ENCODE assay signal across 8 cellular contexts in the genomic region with DNA sequence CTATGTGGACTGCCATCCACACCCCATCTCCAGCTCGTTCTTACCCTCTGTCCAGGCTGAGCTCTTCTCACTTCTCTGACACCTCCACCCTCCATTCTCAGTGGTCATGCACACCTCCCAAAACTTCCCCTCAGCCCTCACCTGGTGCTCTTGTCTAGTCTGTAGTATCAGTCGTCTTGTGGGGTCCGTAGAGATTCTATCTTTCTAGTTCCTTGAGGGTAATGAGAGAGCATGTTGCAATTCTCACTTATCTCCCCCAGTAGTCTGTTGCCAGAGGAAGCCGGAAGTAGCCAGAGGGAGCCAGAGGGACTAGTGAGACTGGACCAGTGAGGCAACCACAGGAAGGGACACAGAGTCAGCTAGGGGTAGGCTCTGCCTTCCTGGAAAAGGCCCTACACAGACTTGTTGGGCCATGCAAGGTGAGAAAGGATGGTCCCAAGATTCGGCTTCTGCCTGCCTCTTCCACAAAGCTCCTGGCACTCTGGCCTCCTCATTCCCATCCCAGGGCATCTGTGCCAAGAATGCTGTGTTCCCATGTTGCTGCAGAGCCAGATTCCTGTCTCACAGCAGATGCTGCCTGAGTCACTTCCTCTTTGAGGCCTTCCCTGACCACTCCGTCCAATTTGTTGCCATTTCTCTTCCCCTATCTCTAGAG. TPM values are rescaled to one million over a fixed set of nuclear protein-coding genes. Genes with fewer than 3 reads are reported as not detected.
DNase-seq lines count a peak whose midpoint lies in the region; ATAC-seq and TF ChIP-seq lines count a peak whose summit lies in the region.

No MANE protein-coding gene starts in this region.

- H4K91ac ChIP-seq in mesenchymal stem cell (ENCODE audit: low read length) = peak overlapping the region; percentile 83

- no peak overlapping the region for H3K4me3 ChIP-seq in mesenchymal stem cell (ENCODE audit: insufficient read depth in 1 of 2, low read depth in 1 of 2, low read length in 2 of 2)

- no peak overlapping the region for H3K23ac ChIP-seq in mesenchymal stem cell (ENCODE audit: low read length in 2 of 2)

- DNase-seq in CD14-positive monocyte (ENCODE audit: low spot score) (peak; percentile 70), Kasumi-1 (lab: John Stamatoyannopoulos, UW) (peak; percentile 87 to 89), brain pericyte (ENCODE audit: low read depth, low spot score) (peak; percentile 26), mesenchymal stem cell (peak; percentile 85), NCI-H82 treated with DMSO at 0.1 percent for 48 hours (lab: John Stamatoyannopoulos, UW; ENCODE audit: unreplicated experiment) (no peak), nucleus accumbens (lab: John Stamatoyannopoulos, UW) (no peak)

- no peaks in the 10 kb centered on the region for H3K27me3 ChIP-seq in mesenchymal stem cell (ENCODE audit: control insufficient read depth in 1 of 2, insufficient read depth in 1 of 2, low read length in 2 of 2)

- peaks cover 0 to 3% (median 0%) of the 10 kb centered on the region in 7 donors for H3K9me3 Mint-ChIP-seq in CD14-positive monocyte

- no peak overlapping the region for H3K14ac ChIP-seq in mesenchymal stem cell (ENCODE audit: low read length in 2 of 2)

- H3K79me1 ChIP-seq in mesenchymal stem cell (replicated peaks; ENCODE audit: low read length, poor library complexity, severe bottlenecking) = no peaks in the 10 kb centered on the region

- no peak overlapping the region for H3K4me2 ChIP-seq in mesenchymal stem cell (ENCODE audit: low read length, poor library complexity, severe bottlenecking)

- H2BK12ac ChIP-seq in mesenchymal stem cell (ENCODE audit: low read length in 2 of 2) = peak overlapping the region; percentile 56 to 96

- peak overlapping the region in 1 of 2 donors; percentile 13 for H3K4me3 Mint-ChIP-seq in CD14-positive monocyte

- 55% methylated on average over 6 of the region's 6 CpGs for WGBS in mesenchymal stem cell

- no peak overlapping the region for H3K27ac ChIP-seq in mesenchymal stem cell (ENCODE audit: low read length, poor library complexity, severe bottlenecking)

- H2AK5ac ChIP-seq in mesenchymal stem cell (ENCODE audit: low read length, severe bottlenecking) = peak overlapping the region; percentile 81

- H3K4ac ChIP-seq in mesenchymal stem cell (ENCODE audit: low read depth in 1 of 2, low read length in 2 of 2) = peak overlapping the region; percentile 44 to 86

- no peaks in the 10 kb centered on the region for H3K36me3 ChIP-seq in mesenchymal stem cell (ENCODE audit: control insufficient read depth in 1 of 2, insufficient read depth in 2 of 2, low read depth in 1 of 2, low read length in 2 of 2)

- no peak overlapping the region for H3K9ac ChIP-seq in mesenchymal stem cell (ENCODE audit: low read length)

- H2BK15ac ChIP-seq in mesenchymal stem cell (ENCODE audit: low read depth, poor library complexity, severe bottlenecking) = peak overlapping the region; percentile 70

- peak overlapping the region; percentile 88 for H4K8ac ChIP-seq in mesenchymal stem cell (ENCODE audit: low read length)

- no peak for ATAC-seq in HG02938 (IDR thresholded peaks at IDR 0.05; ENCODE audit: unreplicated experiment)
- ATAC-seq in GM19023 (IDR thresholded peaks at IDR 0.05; ENCODE audit: unreplicated experiment) = no peak

- no peak overlapping the region for H2BK5ac ChIP-seq in mesenchymal stem cell (ENCODE audit: low read depth, low read length, poor library complexity, severe bottlenecking)

- intact Hi-C loops in CD14-positive monocyte (cut with micrococcal nuclease) = no loop called here

- peaks cover 18% of the 10 kb centered on the region for H3K4me1 Mint-ChIP-seq in CD14-positive monocyte

- H3K36me3 Mint-ChIP-seq in CD14-positive monocyte = no peaks in the 10 kb centered on the region

- peak overlapping the region; percentile 42 to 73 for H3K18ac ChIP-seq in mesenchymal stem cell (ENCODE audit: low read depth in 1 of 2, low read length in 2 of 2)

- H2BK120ac ChIP-seq in mesenchymal stem cell (ENCODE audit: low read depth, low read length) = peak overlapping the region; percentile 11

- peaks cover 4% of the 10 kb centered on the region for H3K4me1 ChIP-seq in mesenchymal stem cell (ENCODE audit: control insufficient read depth, insufficient read depth, low read depth, low read length)

- H3K9me3 ChIP-seq in mesenchymal stem cell (ENCODE audit: control insufficient read depth, low read length) = no peaks in the 10 kb centered on the region

- peaks cover 2 to 3% (median 2%) of the 10 kb centered on the region in 3 donors for H3K27me3 Mint-ChIP-seq in CD14-positive monocyte (ENCODE audit: low read depth in 3 of 3)

- H3K27ac Mint-ChIP-seq in CD14-positive monocyte = peak overlapping the region in 4 of 7 donors; percentile 38 to 85 (median 55)

- H2AFZ ChIP-seq in mesenchymal stem cell (ENCODE audit: low read depth, low read length) = peak overlapping the region; percentile 1

- no peak for TF ChIP-seq CTCF in CD14-positive monocyte (IDR thresholded peaks at IDR 0.05)

RNA-seq across cellular contexts. Expression of gene DUSP5, which starts 50.6 kb away (rescaled TPM):
- polyA plus RNA-seq in CD14-positive monocyte = 1 to 10 TPM; 2.0 to 3.9 TPM
- 4.4 TPM for polyA plus RNA-seq in mesenchymal stem cell (2013, experiment 1 of 2)
- polyA plus RNA-seq in mesenchymal stem cell (2013, experiment 2 of 2) = 4.4 TPM

Comparison
In these comparisons a context has a peak if more than half of its experiments do, and no peak if none do; other contexts are left out.
1. DNase-seq: peak in CD14-positive monocyte (single experiment), Kasumi-1 (2 of 2), brain pericyte (single experiment) and mesenchymal stem cell (single experiment); none in NCI-H82 treated with DMSO at 0.1 percent for 48 hours (single experiment) and nucleus accumbens (0 of 56).